Comparison of ENCODE assay signal across 16 cellular contexts in the genomic region with DNA sequence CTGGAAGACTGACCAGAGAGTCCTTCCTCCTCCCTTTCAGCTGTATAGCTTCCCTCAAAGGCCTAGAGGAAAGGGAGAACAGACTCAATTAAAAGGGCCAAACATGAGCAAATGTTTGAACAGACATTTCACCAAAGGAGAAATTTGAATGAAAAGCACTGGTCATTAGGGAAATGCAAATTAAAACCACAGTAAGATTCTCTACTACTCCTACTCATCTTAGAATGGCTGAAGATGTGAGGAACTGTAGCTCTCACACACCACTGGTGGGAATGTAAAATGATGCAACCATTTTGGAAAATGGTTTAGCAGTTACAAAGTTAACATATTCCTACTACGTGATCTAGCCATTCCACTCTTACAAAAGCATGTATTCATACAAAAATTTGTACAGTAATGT.
"Had no signal": no experiment of that assay in that cellular context is flagged by ENCODE, and none has a peak within 500 bp of the region (broad histone marks: within the 10 kb centered on the region; RNA-seq: fewer than 3 reads in every experiment).

No MANE protein-coding gene starts in this region.

- DNase-seq: activated CD4-positive, alpha-beta T cell treated with anti-CD3 and anti-CD28 coated beads for 1 hour; activated CD4-positive, alpha-beta T cell treated with anti-CD3 and anti-CD28 coated beads, Interleukin-2, amount 50 U/mL, for 48 hours; activated CD8-positive, alpha-beta memory T cell treated with anti-CD3 and anti-CD28 coated beads, Interleukin-2, amount 10 ng/mL, durations not matched to agents 7 days and 5 days; activated effector memory CD4-positive, alpha-beta T cell treated with Interleukin-2 at 50 U/mL for 16 hours; activated T-cell treated with anti-CD3 and anti-CD28 coated beads, Interleukin-2, amount 50 U/mL, for 1 hour; adrenal gland; caudate nucleus; erythroblast; hippocampal formation; mammary epithelial cell; mucosa of descending colon; naive thymus-derived CD8-positive, alpha-beta T cell; stimulated activated CD4-positive, alpha-beta T cell treated with anti-CD3 and anti-CD28 coated beads, Interleukin-1b, Interleukin-23, amount 100 ng/mL, for 48 hours had no signal

- H3K27ac ChIP-seq: adrenal gland, parathyroid adenoma, thoracic aorta had no signal

- H3K36me3 ChIP-seq: adrenal gland, thoracic aorta had no signal

- H3K79me2 ChIP-seq: parathyroid adenoma had no signal

- H3K4me1 ChIP-seq: adrenal gland, parathyroid adenoma had no signal

- H3K27me3 ChIP-seq: adrenal gland had no signal

- ATAC-seq: activated CD8-positive, alpha-beta memory T cell treated with anti-CD3 and anti-CD28 coated beads, Interleukin-2, amount 10 ng/mL, durations not matched to agents 7 days and 5 days; left lobe of liver; naive thymus-derived CD8-positive, alpha-beta T cell had no signal

- H2AFZ ChIP-seq: parathyroid adenoma had no signal

- H3K4me3 ChIP-seq: adrenal gland, mucosa of descending colon, thoracic aorta had no signal

- H3K9me3 ChIP-seq: adrenal gland, thoracic aorta had no signal

- H3K9ac ChIP-seq: parathyroid adenoma had no signal
